ENCODE assay signal across 12 cellular contexts in the genomic region with DNA sequence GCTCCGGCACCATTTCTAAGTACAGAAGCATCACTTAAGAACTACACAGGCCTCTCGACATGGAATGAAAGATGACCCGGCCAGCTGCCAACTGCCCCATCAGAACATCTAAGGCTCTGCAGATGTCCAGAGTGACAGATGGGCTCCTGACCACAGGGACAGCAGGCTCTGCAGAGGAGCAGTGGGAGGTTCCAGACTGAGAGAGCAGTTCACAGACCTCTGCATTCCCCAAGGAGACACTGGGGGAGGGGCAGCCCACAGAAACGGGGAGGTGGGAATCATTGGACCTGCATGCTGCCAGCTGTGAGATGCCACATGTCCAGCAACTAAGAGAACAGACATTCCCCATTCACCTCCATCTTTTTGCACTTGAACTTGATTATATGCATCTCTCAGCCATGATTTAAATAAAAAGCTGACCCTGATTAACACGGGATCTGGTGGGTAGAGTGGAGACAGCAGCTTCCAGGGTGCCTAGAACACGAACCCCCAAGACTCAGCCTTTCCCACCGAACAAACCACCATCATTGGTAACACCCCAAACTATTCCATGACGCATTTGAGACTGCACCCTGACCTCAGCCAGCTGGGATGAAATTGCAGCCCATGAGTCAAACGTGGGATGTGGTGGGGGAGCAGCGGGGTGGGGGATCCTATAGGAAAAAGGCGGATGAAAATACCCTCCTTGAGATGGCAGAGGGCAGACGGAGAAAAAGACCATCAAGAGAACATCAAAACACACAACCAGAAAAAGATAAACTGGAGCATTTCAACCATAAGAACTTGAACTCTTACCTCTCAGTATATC. TPM values are rescaled to one million over a fixed set of nuclear protein-coding genes. Genes with fewer than 3 reads are reported as not detected.
DNase-seq lines count a peak whose midpoint lies in the region; ATAC-seq lines count a peak whose summit lies in the region.
"Had no signal": no experiment of that assay in that cellular context is flagged by ENCODE, and none has a peak within 500 bp of the region (broad histone marks: within the 10 kb centered on the region; RNA-seq: fewer than 3 reads in every experiment).

No MANE protein-coding gene starts in this region.

- no peak for ATAC-seq in GM21390 (IDR thresholded peaks at IDR 0.05; ENCODE audit: unreplicated experiment)
- ATAC-seq: T-cell had no signal

- H3K27ac ChIP-seq in ACC112 (ENCODE audit: low read depth, low read length) (peak overlapping the region; percentile 92), mesodermal cell (ENCODE audit: low read depth, low read length, severe bottlenecking) (peak overlapping the region; percentile 36)
- H3K27ac ChIP-seq: colonic mucosa had no signal

- no peaks in the 10 kb centered on the region for H3K27me3 ChIP-seq in ACC112 (ENCODE audit: insufficient read depth, low read length)
- H3K27me3 ChIP-seq: colonic mucosa had no signal

- H3K4me3 ChIP-seq in ACC112 (ENCODE audit: low read depth, low read length) (peak overlapping the region; percentile 23), mesodermal cell (ENCODE audit: extremely low read depth, insufficient read depth, low read length, poor library complexity, severe bottlenecking) (no peak overlapping the region)
- H3K4me3 ChIP-seq: colonic mucosa had no signal

- no peak overlapping the region for H2AFZ ChIP-seq in ACC112 (ENCODE audit: low read length, unreplicated experiment)

- 0 out of 2 replicates have a peak, but pooled peaks cover 9% of the 10 kb centered on the region for H3K36me3 ChIP-seq in ACC112 (ENCODE audit: insufficient read depth, low read length)
- peaks cover 17% of the 10 kb centered on the region for H3K36me3 ChIP-seq in mesodermal cell (ENCODE audit: control insufficient read depth, insufficient read depth, low read length)
- H3K36me3 ChIP-seq: colonic mucosa had no signal

- H3K4me1 ChIP-seq in ACC112 (ENCODE audit: control insufficient read depth, insufficient read depth, low read length, unreplicated experiment) (peaks cover 35% of the 10 kb centered on the region), mesodermal cell (ENCODE audit: control insufficient read depth, insufficient read depth, low read length, poor library complexity, severe bottlenecking) (peaks cover 15% of the 10 kb centered on the region)

- WGBS in mesodermal cell (ENCODE audit: insufficient coverage in 2 of 2), 2 experiments = 54 to 76% methylated on average over 4 to 6 of the region's 12 CpGs

- peaks cover 16% of the 10 kb centered on the region for H3K9me3 ChIP-seq in mesodermal cell (ENCODE audit: control insufficient read depth, low read length)
- H3K9me3 ChIP-seq: colonic mucosa had no signal

- DNase-seq in HS-5 (ENCODE audit: low read depth) = peak; percentile 82
- peak; percentile 91 for DNase-seq in brain pericyte (ENCODE audit: low read depth, low spot score)
- no peak for DNase-seq in NCI-H2081 treated with DMSO at 0.1 percent for 48 hours (lab: John Stamatoyannopoulos, UW)
- no peak for DNase-seq in HT-29 (ENCODE audit: low spot score)
- DNase-seq in activated CD4-positive, alpha-beta T cell treated with anti-CD3 and anti-CD28 coated beads for 1 hour = no peak
- DNase-seq: CD4-positive, CD25-positive, alpha-beta regulatory T cell; colonic mucosa; NCI-H2029; T-cell had no signal

- H3K79me2 ChIP-seq in ACC112 (ENCODE audit: control insufficient read depth, insufficient read depth, low read length, unreplicated experiment) = peaks cover 83% of the 10 kb centered on the region

RNA-seq across cellular contexts. Expression of a gene that starts 47.2 kb away (rescaled TPM):
- polyA plus RNA-seq in mesodermal cell (2013, experiment 1 of 2) = 22.1 TPM
- polyA plus RNA-seq in mesodermal cell (2013, experiment 2 of 2) = 20.3 TPM
- 2.9 and 3.7 TPM in 2 replicates for total RNA-seq in HT-29 (2014; rRNA removed; shearing (Covaris generic))

Comparison
In these comparisons a context has a peak if more than half of its experiments do, and no peak if none do; other contexts are left out.
1. DNase-seq: peak in HS-5 (single experiment) and brain pericyte (single experiment); none in NCI-H2081 treated with DMSO at 0.1 percent for 48 hours (single experiment), HT-29 (single experiment) and activated CD4-positive, alpha-beta T cell treated with anti-CD3 and anti-CD28 coated beads for 1 hour (single experiment).